In genomic region chr20:25389381-25389857, GRCh38 we compare ENCODE assay signal across 8 cellular contexts. TPM values are rescaled to one million over a fixed set of nuclear protein-coding genes. Genes with fewer than 3 reads are reported as not detected.
A peak's percentile ranks its signal among the peaks of the same experiment; 100 is the strongest.
DNase-seq lines count a peak whose midpoint lies in the region; ATAC-seq, FAIRE-seq and TF ChIP-seq lines count a peak whose summit lies in the region.

No MANE protein-coding gene starts in this region.

- no peaks in the 10 kb centered on the region for H3K9me3 ChIP-seq in endodermal cell (ENCODE audit: control insufficient read depth, low read length)

- no peak for ATAC-seq in natural killer cell treated with Interleukin-12 subunit alpha and Interleukin-12 subunit beta and Interleukin-15 and Interleukin-18, amount 100 ng/mL, for 72 hours
- ATAC-seq in GM18873 (IDR thresholded peaks at IDR 0.05; ENCODE audit: low FRiP score, unreplicated experiment), result no peak

- no peak for TF ChIP-seq CTCF in endodermal cell (conservative IDR thresholded peaks at IDR 0.05)

- H3K9ac ChIP-seq in endodermal cell (ENCODE audit: extremely low read depth, low read length, poor library complexity, severe bottlenecking), result peak overlapping the region; percentile 16

- TF ChIP-seq POLR2A in GM12892 (IDR thresholded peaks at IDR 0.05; ENCODE audit: low read depth, low read length), result no peak

- H3K36me3 ChIP-seq in endodermal cell (ENCODE audit: control insufficient read depth, insufficient read depth, low read length), result peaks cover 14% of the 10 kb centered on the region

- no peaks in the 10 kb centered on the region for H3K27me3 ChIP-seq in endodermal cell (ENCODE audit: control insufficient read depth, insufficient read depth, low read length, poor library complexity, severe bottlenecking)

- H3K27ac Mint-ChIP-seq in endodermal cell, result peak overlapping the region; percentile 62
- H3K27ac Mint-ChIP-seq in natural killer cell treated with Interleukin-12 subunit alpha and Interleukin-12 subunit beta and Interleukin-15 and Interleukin-18, amount 100 ng/mL, for 72 hours, result peak overlapping the region; percentile 45 to 59

- peak overlapping the region; percentile 82 for H3K4me3 ChIP-seq in endodermal cell (ENCODE audit: low read length)

- DNase-seq in AG20443 (ENCODE audit: low spot score) (peak; percentile 34), GM12892 (ENCODE audit: insufficient read length) (no peak), RKO (ENCODE audit: low spot score) (peak; percentile 72), endodermal cell (no peak)
- no peak for DNase-seq in natural killer cell treated with Interleukin-12 subunit alpha and Interleukin-12 subunit beta and Interleukin-15 and Interleukin-18, amount 100 ng/mL, for 72 hours (ENCODE audit: low spot score)
- no peak for DNase-seq in stimulated activated CD4-positive, alpha-beta T cell treated with anti-CD3 and anti-CD28 coated beads, Interleukin-2, amount 100 ng/mL, for 48 hours
- no peak for DNase-seq in stimulated activated CD4-positive, alpha-beta T cell treated with anti-CD3 and anti-CD28 coated beads, Interleukin-12 subunit alpha, Interleukin-12 subunit beta, amount 100 ng/mL, for 4 hours

- peaks cover 8% of the 10 kb centered on the region for H3K9me3 Mint-ChIP-seq in endodermal cell
- H3K9me3 Mint-ChIP-seq in natural killer cell treated with Interleukin-12 subunit alpha and Interleukin-12 subunit beta and Interleukin-15 and Interleukin-18, amount 100 ng/mL, for 72 hours, result no peaks in the 10 kb centered on the region

- no peak overlapping the region for H3K27ac ChIP-seq in endodermal cell (ENCODE audit: low read depth, low read length)

- FAIRE-seq in GM12892 (lab: Jason Lieb, UNC), result peak; percentile 85

- H3K4me1 Mint-ChIP-seq in endodermal cell, result peaks cover 18% of the 10 kb centered on the region
- H3K4me1 Mint-ChIP-seq in natural killer cell treated with Interleukin-12 subunit alpha and Interleukin-12 subunit beta and Interleukin-15 and Interleukin-18, amount 100 ng/mL, for 72 hours (ENCODE audit: low read depth in 2 of 2), result peaks cover 7 to 8% of the 10 kb centered on the region in 2 donors

- no peaks in the 10 kb centered on the region for H3K4me1 ChIP-seq in endodermal cell (ENCODE audit: control insufficient read depth, insufficient read depth, low read length)

- WGBS in endodermal cell (ENCODE audit: insufficient coverage in 1 of 2, insufficient read length in 1 of 2), 2 experiments, result 11 to 35% methylated on average over 5 to 19 of the region's 19 CpGs

- peak overlapping the region; percentile 65 for H3K4me3 Mint-ChIP-seq in endodermal cell
- peak overlapping the region; percentile 84 for H3K4me3 Mint-ChIP-seq in natural killer cell treated with Interleukin-12 subunit alpha and Interleukin-12 subunit beta and Interleukin-15 and Interleukin-18, amount 100 ng/mL, for 72 hours

- peaks cover 2% of the 10 kb centered on the region for H3K27me3 Mint-ChIP-seq in endodermal cell (ENCODE audit: insufficient read depth)
- no peaks in the 10 kb centered on the region for H3K27me3 Mint-ChIP-seq in natural killer cell treated with Interleukin-12 subunit alpha and Interleukin-12 subunit beta and Interleukin-15 and Interleukin-18, amount 100 ng/mL, for 72 hours

- H3K36me3 Mint-ChIP-seq in endodermal cell (ENCODE audit: low read depth), result peaks cover 14% of the 10 kb centered on the region
- H3K36me3 Mint-ChIP-seq in natural killer cell treated with Interleukin-12 subunit alpha and Interleukin-12 subunit beta and Interleukin-15 and Interleukin-18, amount 100 ng/mL, for 72 hours, result no peaks in the 10 kb centered on the region

RNA-seq across cellular contexts. Expression of gene ABHD12, which starts 1.2 kb away (rescaled TPM):
- 29.1 TPM for polyA plus RNA-seq in GM12892 (2012; ENCODE audit: missing spikeins)
- 10 to 100 TPM; 48.2 to 52.7 TPM for total RNA-seq in endodermal cell
- polyA plus RNA-seq in endodermal cell (2013, experiment 1 of 2), result 34.8 TPM
- polyA plus RNA-seq in endodermal cell (2013, experiment 2 of 2), result 35.4 TPM
- 10 to 100 TPM; 33.1 to 47.3 TPM for total RNA-seq in natural killer cell treated with Interleukin-12 subunit alpha and Interleukin-12 subunit beta and Interleukin-15 and Interleukin-18, amount 100 ng/mL, for 72 hours

RNA-seq across cellular contexts. Expression of gene GINS1, which starts 18.1 kb away (rescaled TPM):
- polyA plus RNA-seq in GM12892 (2012; ENCODE audit: missing spikeins), result 17.0 TPM
- total RNA-seq in endodermal cell, result 10 to 100 TPM; 40.2 to 48.6 TPM
- polyA plus RNA-seq in endodermal cell (2013, experiment 1 of 2), result 26.7 TPM
- polyA plus RNA-seq in endodermal cell (2013, experiment 2 of 2), result 30.4 TPM
- total RNA-seq in natural killer cell treated with Interleukin-12 subunit alpha and Interleukin-12 subunit beta and Interleukin-15 and Interleukin-18, amount 100 ng/mL, for 72 hours, result 10 to 100 TPM; 17.6 to 36.7 TPM

Comparison
In these comparisons a context has a peak if more than half of its experiments do, and no peak if none do; other contexts are left out.
1. DNase-seq: peak in AG20443 (single experiment) and RKO (single experiment); none in GM12892 (single experiment), endodermal cell (single experiment), natural killer cell treated with Interleukin-12 subunit alpha and Interleukin-12 subunit beta and Interleukin-15 and Interleukin-18, amount 100 ng/mL, for 72 hours (single experiment), stimulated activated CD4-positive, alpha-beta T cell treated with anti-CD3 and anti-CD28 coated beads, Interleukin-2, amount 100 ng/mL, for 48 hours (0 of 2) and stimulated activated CD4-positive, alpha-beta T cell treated with anti-CD3 and anti-CD28 coated beads, Interleukin-12 subunit alpha, Interleukin-12 subunit beta, amount 100 ng/mL, for 4 hours (single experiment).